27 cellular contexts compared by ENCODE assay signal in the genomic region with DNA sequence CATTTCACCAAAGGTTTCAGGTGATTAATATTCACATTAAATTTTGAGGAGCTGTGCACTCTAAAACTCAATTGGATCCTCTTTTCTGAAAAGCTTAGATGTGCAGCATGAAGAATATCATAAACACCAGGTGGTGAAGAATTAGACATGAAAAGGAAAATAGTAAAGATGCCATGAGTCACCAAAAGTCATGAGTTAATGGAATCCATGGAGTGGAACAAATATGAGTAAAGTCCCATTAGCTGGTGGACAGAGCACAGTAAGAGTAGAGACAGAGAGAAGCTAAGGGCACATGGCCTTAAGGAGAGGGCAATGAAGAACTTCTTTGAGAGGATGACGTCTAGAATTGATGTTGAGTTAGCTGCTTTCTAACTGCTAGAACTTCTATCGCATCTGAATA.
"Had no signal": no experiment of that assay in that cellular context is flagged by ENCODE, and none has a peak within 500 bp of the region (broad histone marks: within the 10 kb centered on the region; RNA-seq: fewer than 3 reads in every experiment).

No MANE protein-coding gene starts in this region.

- H3K36me3 ChIP-seq: esophagus squamous epithelium, gastrocnemius medialis, neutrophil, pancreas, right lobe of liver, thoracic aorta, tibial nerve, upper lobe of left lung had no signal

- DNase-seq: cortex of kidney; effector memory CD8-positive, alpha-beta T cell; erythroblast; esophagus squamous epithelium; gastrocnemius medialis; head of caudate nucleus; mucosa of descending colon; naive B cell; pancreas; right lobe of liver; small intestine; stimulated activated CD4-positive, alpha-beta T cell treated with anti-CD3 and anti-CD28 coated beads, Interleukin-15, amount 100 ng/mL, for 24 hours; stimulated activated CD4-positive, alpha-beta T cell treated with anti-CD3 and anti-CD28 coated beads, Interleukin-2, amount 100 ng/mL, for 48 hours; stimulated activated naive B cell treated with anti-CD40 and anti-IgM and Interleukin-4, amounts not matched to agents 10 μg/mL and 1 μg/mL and 100 μg/mL, for 72 hours; upper lobe of left lung had no signal

- H3K36me3 Mint-ChIP-seq: memory B cell; naive B cell; natural killer cell treated with Interleukin-12 subunit alpha and Interleukin-12 subunit beta and Interleukin-15 and Interleukin-18, amount 100 ng/mL, for 72 hours; stimulated activated naive B cell treated with anti-CD40 and anti-IgM and Interleukin-4, amounts not matched to agents 10 μg/mL and 1 μg/mL and 100 μg/mL, for 72 hours had no signal

- H3K4me3 ChIP-seq: esophagus squamous epithelium, gastrocnemius medialis, lung, mucosa of descending colon, pancreas, right lobe of liver, thoracic aorta, tibial nerve, upper lobe of left lung had no signal

- H3K4me1 ChIP-seq: pancreas, right lobe of liver, tibial nerve had no signal

- H3K27me3 ChIP-seq: esophagus squamous epithelium, gastrocnemius medialis, neutrophil, pancreas, right lobe of liver, tibial nerve, upper lobe of left lung had no signal

- H3K27ac ChIP-seq: esophagus squamous epithelium, gastrocnemius medialis, neutrophil, pancreas, right lobe of liver, thoracic aorta, tibial nerve, upper lobe of left lung had no signal

- H3K9me3 Mint-ChIP-seq: effector memory CD8-positive, alpha-beta T cell; naive B cell; natural killer cell treated with Interleukin-12 subunit alpha and Interleukin-12 subunit beta and Interleukin-15 and Interleukin-18, amount 100 ng/mL, for 72 hours; neural crest cell; stimulated activated naive B cell treated with anti-CD40 and anti-IgM and Interleukin-4, amounts not matched to agents 10 μg/mL and 1 μg/mL and 100 μg/mL, for 72 hours; stimulated activated naive CD8-positive, alpha-beta T cell treated with anti-CD3 and anti-CD28 coated beads, Interleukin-15, Interleukin-2, amounts not matched to agents 100 ng/mL and 50 ng/mL, for 24 hours had no signal

- H3K9me3 ChIP-seq: esophagus squamous epithelium, gastrocnemius medialis, mucosa of descending colon, neutrophil, pancreas, right lobe of liver, thoracic aorta, tibial nerve, upper lobe of left lung had no signal

- H3K4me1 Mint-ChIP-seq: memory B cell; stimulated activated naive B cell treated with anti-CD40 and anti-IgM and Interleukin-4, amounts not matched to agents 10 μg/mL and 1 μg/mL and 100 μg/mL, for 72 hours had no signal

- ATAC-seq: effector memory CD8-positive, alpha-beta T cell; gastrocnemius medialis; left lobe of liver; mucosa of descending colon; natural killer cell treated with Interleukin-12 subunit alpha and Interleukin-12 subunit beta and Interleukin-15 and Interleukin-18, amount 100 ng/mL, for 72 hours; pancreas; right lobe of liver; stimulated activated naive B cell treated with anti-CD40 and anti-IgM and Interleukin-4, amounts not matched to agents 10 μg/mL and 1 μg/mL and 100 μg/mL, for 72 hours had no signal

- FAIRE-seq: endometrium, pancreas, small intestine, urothelium cell line had no signal

- H3K4me3 Mint-ChIP-seq: effector memory CD8-positive, alpha-beta T cell; memory B cell; mesothelial cell of epicardium; naive B cell; natural killer cell treated with Interleukin-12 subunit alpha and Interleukin-12 subunit beta and Interleukin-15 and Interleukin-18, amount 100 ng/mL, for 72 hours; neural crest cell; stimulated activated naive B cell treated with anti-CD40 and anti-IgM and Interleukin-4, amounts not matched to agents 10 μg/mL and 1 μg/mL and 100 μg/mL, for 72 hours; stimulated activated naive CD8-positive, alpha-beta T cell treated with anti-CD3 and anti-CD28 coated beads, Interleukin-15, Interleukin-2, amounts not matched to agents 100 ng/mL and 50 ng/mL, for 24 hours had no signal

- H3K27ac Mint-ChIP-seq: effector memory CD8-positive, alpha-beta T cell; memory B cell; mesothelial cell of epicardium; naive B cell; natural killer cell treated with Interleukin-12 subunit alpha and Interleukin-12 subunit beta and Interleukin-15 and Interleukin-18, amount 100 ng/mL, for 72 hours; stimulated activated naive B cell treated with anti-CD40 and anti-IgM and Interleukin-4, amounts not matched to agents 10 μg/mL and 1 μg/mL and 100 μg/mL, for 72 hours; stimulated activated naive CD8-positive, alpha-beta T cell treated with anti-CD3 and anti-CD28 coated beads, Interleukin-15, Interleukin-2, amounts not matched to agents 100 ng/mL and 50 ng/mL, for 24 hours had no signal

- H3K27me3 Mint-ChIP-seq: memory B cell had no signal
